ENCODE assay signal across 8 cellular contexts in genomic region chr9:15553528-15553898, GRCh38. TPM values are rescaled to one million over a fixed set of nuclear protein-coding genes. Genes with fewer than 3 reads are reported as not detected.
DNase-seq lines count a peak whose midpoint lies in the region; ATAC-seq and TF ChIP-seq lines count a peak whose summit lies in the region.

No MANE protein-coding gene starts in this region.

- ATAC-seq in HG02610 (IDR thresholded peaks at IDR 0.05; ENCODE audit: unreplicated experiment) (peak; percentile 13), RWPE2 (ENCODE audit: low read depth) (peak; percentile 1; the same call in 2 of the 3 replicates)
- ATAC-seq in stimulated activated effector memory CD8-positive, alpha-beta T cell treated with anti-CD3 and anti-CD28 coated beads, Interleukin-12 subunit alpha, Interleukin-12 subunit beta, amount 100 ng/mL, for 72 hours = peak; percentile 19

- H3K4me1 ChIP-seq in RWPE2 (ENCODE audit: insufficient read depth, poor library complexity, severe bottlenecking) = peaks cover 3% of the 10 kb centered on the region

- no peaks in the 10 kb centered on the region for H3K36me3 ChIP-seq in RWPE2 (ENCODE audit: low read depth)

- TF ChIP-seq CTCF in RWPE2 (IDR thresholded peaks at IDR 0.05; ENCODE audit: poor library complexity, severe bottlenecking) (no peak), foreskin fibroblast (IDR thresholded peaks at IDR 0.05; ENCODE audit: low read depth, low read length) (no peak)

- H3K9me3 Mint-ChIP-seq in stimulated activated effector memory CD8-positive, alpha-beta T cell treated with anti-CD3 and anti-CD28 coated beads, Interleukin-12 subunit alpha, Interleukin-12 subunit beta, amount 100 ng/mL, for 72 hours = no peaks in the 10 kb centered on the region

- H3K4me3 ChIP-seq in RWPE2 (ENCODE audit: severe bottlenecking) = peak overlapping the region; percentile 47
- peak overlapping the region; percentile 69 to 97 for H3K4me3 ChIP-seq in foreskin fibroblast (ENCODE audit: low read depth in 1 of 2, low read length in 2 of 2)

- no peaks in the 10 kb centered on the region for H3K27me3 ChIP-seq in RWPE2 (ENCODE audit: insufficient read depth, poor library complexity, severe bottlenecking)

- peak overlapping the region; percentile 85 for H3K27ac Mint-ChIP-seq in stimulated activated effector memory CD8-positive, alpha-beta T cell treated with anti-CD3 and anti-CD28 coated beads, Interleukin-12 subunit alpha, Interleukin-12 subunit beta, amount 100 ng/mL, for 72 hours

- peaks cover 16% of the 10 kb centered on the region for H3K36me3 Mint-ChIP-seq in stimulated activated effector memory CD8-positive, alpha-beta T cell treated with anti-CD3 and anti-CD28 coated beads, Interleukin-12 subunit alpha, Interleukin-12 subunit beta, amount 100 ng/mL, for 72 hours

- H3K4me3 Mint-ChIP-seq in stimulated activated effector memory CD8-positive, alpha-beta T cell treated with anti-CD3 and anti-CD28 coated beads, Interleukin-12 subunit alpha, Interleukin-12 subunit beta, amount 100 ng/mL, for 72 hours = peak overlapping the region; percentile 92

- DNase-seq in NCI-H345 treated with DMSO at 0.1 percent for 48 hours (lab: John Stamatoyannopoulos, UW; ENCODE audit: unreplicated experiment) = peak; percentile 81
- DNase-seq in NCI-H345 (lab: John Stamatoyannopoulos, UW) = no peak
- no peak for DNase-seq in RWPE2 (ENCODE audit: low spot score)
- DNase-seq in foreskin fibroblast = no peak
- DNase-seq in stimulated activated effector memory CD8-positive, alpha-beta T cell treated with anti-CD3 and anti-CD28 coated beads, Interleukin-12 subunit alpha, Interleukin-12 subunit beta, amount 100 ng/mL, for 72 hours (ENCODE audit: low spot score in 2 of 2) = no peak
- DNase-seq in HT-29 (ENCODE audit: low spot score) = no peak
- no peak for DNase-seq in NK-92 treated with Interleukin-12 subunit alpha and Interleukin-12 subunit beta, amount 100 ng/mL, for 24 hours (lab: John Stamatoyannopoulos, UW)

- peaks cover 14% of the 10 kb centered on the region for H3K4me1 Mint-ChIP-seq in stimulated activated effector memory CD8-positive, alpha-beta T cell treated with anti-CD3 and anti-CD28 coated beads, Interleukin-12 subunit alpha, Interleukin-12 subunit beta, amount 100 ng/mL, for 72 hours

- H3K27ac ChIP-seq in RWPE2 (ENCODE audit: poor library complexity, severe bottlenecking) = peak overlapping the region; percentile 46

- H3K9me3 ChIP-seq in RWPE2 (ENCODE audit: severe bottlenecking) = no peaks in the 10 kb centered on the region

RNA-seq across cellular contexts. Expression of gene CCDC171, which starts 0.7 kb away (rescaled TPM):
- total RNA-seq in HT-29 (2014; rRNA removed; shearing (Covaris generic)) = 0.16 and 0.31 TPM in 2 replicates

RNA-seq across cellular contexts. Expression of gene PSIP1, which starts 42.7 kb away (rescaled TPM):
- total RNA-seq in HT-29 (2014; rRNA removed; shearing (Covaris generic)) = 27.0 and 40.7 TPM in 2 replicates
